In genomic region chr6:129750390-129750789, GRCh38 we compare ENCODE assay signal across 13 cellular contexts. TPM values are rescaled to one million over a fixed set of nuclear protein-coding genes. Genes with fewer than 3 reads are reported as not detected.
DNase-seq lines count a peak whose midpoint lies in the region; ATAC-seq and TF ChIP-seq lines count a peak whose summit lies in the region.
"Had no signal": no experiment of that assay in that cellular context is flagged by ENCODE, and none has a peak within 500 bp of the region (broad histone marks: within the 10 kb centered on the region; RNA-seq: fewer than 3 reads in every experiment).

No MANE protein-coding gene starts in this region.

- CTCF ChIA-PET in PC-3 (lab: Charles Lee) = interaction anchor here (1.0 kb wide), 1 partner anchor 25 kb away, joined by 3 read pairs; no protein-coding TSS in a partner anchor

- no TSS peak for BruUV-seq in PC-3 (replicated peaks; lab: Mats Ljungman, UMichigan)

- TF ChIP-seq CTCF in PC-3 (conservative IDR thresholded peaks at IDR 0.05; ENCODE audit: low read depth, low read length) = no peak
- no peak for TF ChIP-seq CTCF in choroid plexus epithelial cell (conservative IDR thresholded peaks at IDR 0.05; ENCODE audit: low read depth, low read length)
- no peak for TF ChIP-seq CTCF in smooth muscle cell (IDR thresholded peaks at IDR 0.05; ENCODE audit: borderline replicate concordance, insufficient read depth, poor library complexity, severe bottlenecking)
- TF ChIP-seq CTCF in glutamatergic neuron (IDR thresholded peaks at IDR 0.05; ENCODE audit: partially characterized antibody, unreplicated experiment) = no peak

- no peak for ATAC-seq in PC-3

- H3K9me2 ChIP-seq in PC-3 (replicated peaks; ENCODE audit: low read length) = no peaks in the 10 kb centered on the region

- no peak overlapping the region for H2AFZ ChIP-seq in PC-3 (ENCODE audit: low read length)
- no peak overlapping the region for H2AFZ ChIP-seq in smooth muscle cell (ENCODE audit: low read depth)

- H3K9me3 ChIP-seq in PC-3 (ENCODE audit: low read length) (no peaks in the 10 kb centered on the region), smooth muscle cell (replicated peaks; ENCODE audit: low read depth) (no peaks in the 10 kb centered on the region)
- H3K9me3 ChIP-seq: stomach had no signal

- H3K27me3 ChIP-seq in PC-3 (ENCODE audit: low read length) = no peaks in the 10 kb centered on the region
- H3K27me3 ChIP-seq in smooth muscle cell (ENCODE audit: low read depth) = no peaks in the 10 kb centered on the region
- H3K27me3 ChIP-seq: stomach had no signal

- 92% methylated on average over 2 of the region's 2 CpGs for WGBS in smooth muscle cell (ENCODE audit: low lambda C conversion rate)

- no peak overlapping the region for H3K4me3 Mint-ChIP-seq in activated CD4-positive, alpha-beta T cell treated with anti-CD3 and anti-CD28 coated beads, Interleukin-2, amount 10 ng/mL, durations not matched to agents 24 days and 14 days
- no peak overlapping the region for H3K4me3 Mint-ChIP-seq in glutamatergic neuron (ENCODE audit: unreplicated experiment)

- H3K36me3 Mint-ChIP-seq in activated CD4-positive, alpha-beta T cell treated with anti-CD3 and anti-CD28 coated beads, Interleukin-2, amount 10 ng/mL, durations not matched to agents 24 days and 14 days (ENCODE audit: low read depth) = no peaks in the 10 kb centered on the region
- no peaks in the 10 kb centered on the region for H3K36me3 Mint-ChIP-seq in glutamatergic neuron (ENCODE audit: unreplicated experiment)

- H3F3A ChIP-seq in PC-3 (ENCODE audit: low read length, unreplicated experiment) = peaks cover 6% of the 10 kb centered on the region
- H3F3A ChIP-seq in smooth muscle cell (ENCODE audit: low read depth) = peaks cover 9% of the 10 kb centered on the region

- H3K4me3 ChIP-seq in PC-3 (ENCODE audit: low read length) (no peak overlapping the region), choroid plexus epithelial cell (ENCODE audit: low read depth, low read length) (no peak overlapping the region), smooth muscle cell (no peak overlapping the region)
- H3K4me3 ChIP-seq: stomach had no signal

- H4K20me1 ChIP-seq in PC-3 (ENCODE audit: low read length) (no peaks in the 10 kb centered on the region), smooth muscle cell (ENCODE audit: low read depth) (no peaks in the 10 kb centered on the region)

- H3K9ac ChIP-seq in PC-3 (ENCODE audit: low read length) (no peak overlapping the region), smooth muscle cell (ENCODE audit: low read depth) (no peak overlapping the region)

- H3K79me2 ChIP-seq in PC-3 (ENCODE audit: low read length) (no peaks in the 10 kb centered on the region), smooth muscle cell (ENCODE audit: low read depth) (no peaks in the 10 kb centered on the region)

- H3K9me3 Mint-ChIP-seq in activated CD4-positive, alpha-beta T cell treated with anti-CD3 and anti-CD28 coated beads, Interleukin-2, amount 10 ng/mL, durations not matched to agents 24 days and 14 days = no peaks in the 10 kb centered on the region
- H3K9me3 Mint-ChIP-seq in glutamatergic neuron (ENCODE audit: unreplicated experiment) = no peaks in the 10 kb centered on the region

- peak; percentile 51 for DNase-seq in activated CD4-positive, alpha-beta T cell treated with anti-CD3 and anti-CD28 coated beads, Interleukin-2, amount 10 ng/mL, durations not matched to agents 24 days and 14 days
- no peak for DNase-seq in activated CD4-positive, alpha-beta T cell treated with anti-CD3 and anti-CD28 coated beads for 4 hours
- no peak for DNase-seq in PC-3
- DNase-seq in choroid plexus epithelial cell (ENCODE audit: low read depth) = peak; percentile 65
- no peak for DNase-seq in smooth muscle cell (lab: John Stamatoyannopoulos, UW; ENCODE audit: unreplicated experiment)
- no peak for DNase-seq in effector CD8-positive, alpha-beta T cell (lab: John Stamatoyannopoulos, UW)
- no peak for DNase-seq in glutamatergic neuron
- no peak for DNase-seq in NCI-H2107 treated with DMSO at 0.1 percent for 48 hours (lab: John Stamatoyannopoulos, UW; ENCODE audit: unreplicated experiment)
- DNase-seq: ACHN; GOT3; NCI-H526; stimulated activated CD4-positive, alpha-beta T cell treated with anti-CD3 and anti-CD28 coated beads, Interleukin-15, amount 100 ng/mL, for 24 hours; stomach had no signal

- H3K36me3 ChIP-seq in PC-3 (ENCODE audit: low read depth, low read length) (no peaks in the 10 kb centered on the region), smooth muscle cell (ENCODE audit: low read depth) (no peaks in the 10 kb centered on the region)
- H3K36me3 ChIP-seq: stomach had no signal

- POLR2A ChIA-PET in PC-3 (lab: Charles Lee; ENCODE audit: unreplicated experiment) = interaction anchor here (0.6 kb wide), 1 partner anchor 159 kb away, joined by 4 read pairs; no protein-coding TSS in a partner anchor

- H3K4me1 Mint-ChIP-seq in activated CD4-positive, alpha-beta T cell treated with anti-CD3 and anti-CD28 coated beads, Interleukin-2, amount 10 ng/mL, durations not matched to agents 24 days and 14 days = peaks cover 40% of the 10 kb centered on the region
- peaks cover 3% of the 10 kb centered on the region for H3K4me1 Mint-ChIP-seq in glutamatergic neuron (ENCODE audit: low read depth, unreplicated experiment)

- peaks cover 39% of the 10 kb centered on the region for H3K4me1 ChIP-seq in PC-3 (ENCODE audit: insufficient read depth, low read length)
- no peaks in the 10 kb centered on the region for H3K4me1 ChIP-seq in smooth muscle cell (ENCODE audit: low read depth)

- H3K4me2 ChIP-seq in PC-3 (ENCODE audit: low read length) (peak overlapping the region; percentile 83), smooth muscle cell (no peak overlapping the region)

- H3K27ac ChIP-seq in PC-3 (ENCODE audit: low read length) = peak overlapping the region; percentile 92
- peak overlapping the region; percentile 84 for H3K27ac ChIP-seq in smooth muscle cell (ENCODE audit: low read depth)

- peak overlapping the region; percentile 79 for H3K27ac Mint-ChIP-seq in activated CD4-positive, alpha-beta T cell treated with anti-CD3 and anti-CD28 coated beads, Interleukin-2, amount 10 ng/mL, durations not matched to agents 24 days and 14 days
- no peak overlapping the region for H3K27ac Mint-ChIP-seq in glutamatergic neuron (ENCODE audit: unreplicated experiment)

- intact Hi-C loops in activated CD4-positive, alpha-beta T cell treated with anti-CD3 and anti-CD28 coated beads, Interleukin-2, amount 10 ng/mL, durations not matched to agents 24 days and 14 days (cut with micrococcal nuclease) = loop anchor here (1.0 to 2.0 kb wide), 2 partner anchors 252 to 260 kb away; no protein-coding TSS in a partner anchor
- intact Hi-C loops in PC-3 (cut with micrococcal nuclease) = no loop called here

- H3K27me3 Mint-ChIP-seq in activated CD4-positive, alpha-beta T cell treated with anti-CD3 and anti-CD28 coated beads, Interleukin-2, amount 10 ng/mL, durations not matched to agents 24 days and 14 days = no peaks in the 10 kb centered on the region
- H3K27me3 Mint-ChIP-seq in glutamatergic neuron (ENCODE audit: unreplicated experiment) = no peaks in the 10 kb centered on the region

RNA-seq across cellular contexts. Expression of gene ARHGAP18, which starts 40.4 kb away (rescaled TPM):
- total RNA-seq in activated CD4-positive, alpha-beta T cell treated with anti-CD3 and anti-CD28 coated beads, Interleukin-2, amount 10 ng/mL, durations not matched to agents 24 days and 14 days = 3.2 and 3.8 TPM in 2 replicates
- total RNA-seq in PC-3 (2014; rRNA removed) = 4.1 and 5.9 TPM in 2 replicates
- total RNA-seq in smooth muscle cell = 9.6 and 10.7 TPM in 2 replicates
- 3.2 and 3.5 TPM in 2 replicates for polyA plus RNA-seq in smooth muscle cell
- total RNA-seq in glutamatergic neuron (ENCODE audit: unreplicated experiment) = 7.9 TPM

Comparison
In these comparisons a context has a peak if more than half of its experiments do, and no peak if none do; other contexts are left out.
1. DNase-seq: peak in activated CD4-positive, alpha-beta T cell treated with anti-CD3 and anti-CD28 coated beads, Interleukin-2, amount 10 ng/mL, durations not matched to agents 24 days and 14 days (single experiment) and choroid plexus epithelial cell (single experiment); none in activated CD4-positive, alpha-beta T cell treated with anti-CD3 and anti-CD28 coated beads for 4 hours (0 of 2), PC-3 (single experiment), smooth muscle cell (single experiment), effector CD8-positive, alpha-beta T cell (single experiment), glutamatergic neuron (single experiment) and NCI-H2107 treated with DMSO at 0.1 percent for 48 hours (single experiment).